Comparison of ENCODE assay signal across 1 cellular context in the genomic region with DNA sequence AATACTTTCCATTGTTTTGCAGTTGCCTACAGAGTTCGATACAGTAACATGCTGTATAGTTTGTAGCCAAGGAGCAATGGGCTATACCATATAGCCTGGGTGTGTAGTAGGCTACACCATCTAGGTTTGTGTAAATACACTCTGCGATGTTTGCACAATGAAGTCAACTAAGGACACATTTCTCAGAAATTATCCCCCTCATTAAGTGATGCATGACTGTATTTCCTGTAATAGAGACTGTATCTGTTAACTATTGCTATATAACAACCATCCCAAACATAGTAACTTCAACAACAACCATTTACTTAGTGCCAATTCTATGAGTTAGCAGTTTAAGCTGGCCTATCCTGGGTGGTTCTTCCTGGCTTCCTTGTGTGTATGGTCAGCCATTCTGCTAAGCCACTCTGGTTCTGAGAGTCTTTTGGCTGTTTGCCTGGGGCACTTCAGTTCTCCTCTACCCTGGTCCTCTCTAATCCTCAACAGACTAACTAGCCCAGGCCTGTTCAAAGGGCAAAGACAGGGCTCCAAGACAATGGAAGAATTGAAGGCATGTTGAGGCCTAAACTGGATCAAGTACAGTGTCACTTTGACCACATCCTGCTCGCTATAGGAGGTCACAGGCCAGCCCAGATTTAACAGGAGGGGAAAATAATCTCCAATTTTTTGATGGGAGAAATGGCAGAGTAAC.
TF ChIP-seq lines count a peak whose summit lies in the region.

No MANE protein-coding gene starts in this region.

TF ChIP-seq in HepG2, 621 proteins besides CTCF, POLR2A, EP300 and RAD21 (continued from another document and continues in another):
- TF ChIP-seq PRDM15 (CRISPR knock-in tag; IDR thresholded peaks at IDR 0.05), result no peak
- no peak for TF ChIP-seq MTF2 (CRISPR knock-in tag; IDR thresholded peaks at IDR 0.05; ENCODE audit: borderline replicate concordance)
- TF ChIP-seq, protein P1, sequence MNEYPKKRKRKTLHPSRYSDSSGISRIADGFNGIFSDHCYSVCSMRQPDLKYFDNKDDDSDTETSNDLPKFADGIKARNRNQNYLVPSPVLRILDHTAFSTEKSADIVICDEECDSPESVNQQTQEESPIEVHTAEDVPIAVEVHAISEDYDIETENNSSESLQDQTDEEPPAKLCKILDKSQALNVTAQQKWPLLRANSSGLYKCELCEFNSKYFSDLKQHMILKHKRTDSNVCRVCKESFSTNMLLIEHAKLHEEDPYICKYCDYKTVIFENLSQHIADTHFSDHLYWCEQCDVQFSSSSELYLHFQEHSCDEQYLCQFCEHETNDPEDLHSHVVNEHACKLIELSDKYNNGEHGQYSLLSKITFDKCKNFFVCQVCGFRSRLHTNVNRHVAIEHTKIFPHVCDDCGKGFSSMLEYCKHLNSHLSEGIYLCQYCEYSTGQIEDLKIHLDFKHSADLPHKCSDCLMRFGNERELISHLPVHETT (CRISPR knock-in tag; conservative IDR thresholded peaks at IDR 0.05), result no peak
- no peak for TF ChIP-seq KDM2A (CRISPR knock-in tag; IDR thresholded peaks at IDR 0.05; ENCODE audit: borderline replicate concordance, low read depth)
- no peak for TF ChIP-seq ZNF83 (CRISPR knock-in tag; IDR thresholded peaks at IDR 0.05; ENCODE audit: borderline replicate concordance)
- TF ChIP-seq ZNF777 (CRISPR knock-in tag; IDR thresholded peaks at IDR 0.05), result no peak
- 0 out of 2 replicates have a peak, but pooled peaks have one; percentile 25 for TF ChIP-seq ARID3A (IDR thresholded peaks at IDR 0.05; ENCODE audit: low read depth, low read length)
- TF ChIP-seq ZNF557 (CRISPR knock-in tag; IDR thresholded peaks at IDR 0.05), result no peak
- TF ChIP-seq, protein P2, sequence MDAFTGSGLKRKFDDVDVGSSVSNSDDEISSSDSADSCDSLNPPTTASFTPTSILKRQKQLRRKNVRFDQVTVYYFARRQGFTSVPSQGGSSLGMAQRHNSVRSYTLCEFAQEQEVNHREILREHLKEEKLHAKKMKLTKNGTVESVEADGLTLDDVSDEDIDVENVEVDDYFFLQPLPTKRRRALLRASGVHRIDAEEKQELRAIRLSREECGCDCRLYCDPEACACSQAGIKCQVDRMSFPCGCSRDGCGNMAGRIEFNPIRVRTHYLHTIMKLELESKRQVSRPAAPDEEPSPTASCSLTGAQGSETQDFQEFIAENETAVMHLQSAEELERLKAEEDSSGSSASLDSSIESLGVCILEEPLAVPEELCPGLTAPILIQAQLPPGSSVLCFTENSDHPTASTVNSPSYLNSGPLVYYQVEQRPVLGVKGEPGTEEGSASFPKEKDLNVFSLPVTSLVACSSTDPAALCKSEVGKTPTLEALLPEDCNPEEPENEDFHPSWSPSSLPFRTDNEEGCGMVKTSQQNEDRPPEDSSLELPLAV (CRISPR knock-in tag; conservative IDR thresholded peaks at IDR 0.05; ENCODE audit: low read depth), result no peak
- TF ChIP-seq BRCA1 (CRISPR knock-in tag; IDR thresholded peaks at IDR 0.05), result no peak
- TF ChIP-seq, protein P3, sequence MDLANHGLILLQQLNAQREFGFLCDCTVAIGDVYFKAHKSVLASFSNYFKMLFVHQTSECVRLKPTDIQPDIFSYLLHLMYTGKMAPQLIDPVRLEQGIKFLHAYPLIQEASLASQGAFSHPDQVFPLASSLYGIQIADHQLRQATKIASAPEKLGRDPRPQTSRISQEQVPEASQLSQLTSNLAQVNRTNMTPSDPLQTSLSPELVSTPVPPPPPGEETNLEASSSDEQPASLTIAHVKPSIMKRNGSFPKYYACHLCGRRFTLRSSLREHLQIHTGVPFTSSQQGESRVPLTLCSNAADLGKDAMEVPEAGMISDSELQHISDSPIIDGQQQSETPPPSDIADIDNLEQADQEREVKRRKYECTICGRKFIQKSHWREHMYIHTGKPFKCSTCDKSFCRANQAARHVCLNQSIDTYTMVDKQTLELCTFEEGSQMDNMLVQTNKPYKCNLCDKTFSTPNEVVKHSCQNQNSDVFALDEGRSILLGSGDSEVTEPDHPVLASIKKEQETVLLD (CRISPR knock-in tag; IDR thresholded peaks at IDR 0.05; ENCODE audit: low read depth), result no peak
- peak; percentile 74 for TF ChIP-seq HNF4A (CRISPR knock-in tag; IDR thresholded peaks at IDR 0.05)
- no peak for TF ChIP-seq ZFAT (CRISPR knock-in tag; conservative IDR thresholded peaks at IDR 0.05)
- no peak for TF ChIP-seq ATF5 (CRISPR knock-in tag; IDR thresholded peaks at IDR 0.05; ENCODE audit: low read depth)
- no peak for TF ChIP-seq SRSF1 (optimal IDR thresholded peaks at IDR 0.05; ENCODE audit: low read depth, low read length)
- peak; percentile 91 for TF ChIP-seq ZNF644 (CRISPR knock-in tag; IDR thresholded peaks at IDR 0.05; ENCODE audit: low read depth)
- no peak for TF ChIP-seq FOXM1 (CRISPR knock-in tag; IDR thresholded peaks at IDR 0.05)
- TF ChIP-seq ELF4 (CRISPR knock-in tag; IDR thresholded peaks at IDR 0.05; ENCODE audit: borderline replicate concordance), result no peak
- 0 out of 2 replicates have a peak, but pooled peaks have one; percentile 36 for TF ChIP-seq NFIC (IDR thresholded peaks at IDR 0.05; ENCODE audit: low read length)
- no peak for TF ChIP-seq GPN1 (CRISPR knock-in tag; IDR thresholded peaks at IDR 0.05; ENCODE audit: borderline replicate concordance)
- no peak for TF ChIP-seq ZNF564 (CRISPR knock-in tag; IDR thresholded peaks at IDR 0.05)
- TF ChIP-seq RBM22 (optimal IDR thresholded peaks at IDR 0.05; ENCODE audit: low read length), result peak; percentile 54
- TF ChIP-seq NCOA5 (CRISPR knock-in tag; IDR thresholded peaks at IDR 0.05), result no peak
- no peak for TF ChIP-seq PHF20 (CRISPR knock-in tag; IDR thresholded peaks at IDR 0.05)
- TF ChIP-seq ZNF33B (CRISPR knock-in tag; IDR thresholded peaks at IDR 0.05), result no peak
- TF ChIP-seq SNAPC2 (CRISPR knock-in tag; IDR thresholded peaks at IDR 0.05), result no peak
- TF ChIP-seq NONO (IDR thresholded peaks at IDR 0.05), result no peak
- no peak for TF ChIP-seq NONO (CRISPR knock-in tag; conservative IDR thresholded peaks at IDR 0.05)
- TF ChIP-seq NFRKB (IDR thresholded peaks at IDR 0.05), result no peak
- no peak for TF ChIP-seq ELK4 (CRISPR knock-in tag; IDR thresholded peaks at IDR 0.05; ENCODE audit: borderline replicate concordance)
- no peak for TF ChIP-seq STAG1 (CRISPR knock-in tag; IDR thresholded peaks at IDR 0.05)
- TF ChIP-seq CENPT (CRISPR knock-in tag; IDR thresholded peaks at IDR 0.05; ENCODE audit: low read depth), result no peak
- TF ChIP-seq ZNF567 (CRISPR knock-in tag; IDR thresholded peaks at IDR 0.05; ENCODE audit: borderline replicate concordance), result no peak
- peak; percentile 29 for TF ChIP-seq ASH2L (IDR thresholded peaks at IDR 0.05; ENCODE audit: insufficient read length, low read depth, low read length)
- no peak for TF ChIP-seq MAFG (CRISPR knock-in tag; IDR thresholded peaks at IDR 0.05)
- TF ChIP-seq ZNF136 (CRISPR knock-in tag; IDR thresholded peaks at IDR 0.05; ENCODE audit: low read depth), result no peak
- TF ChIP-seq ATF4 (CRISPR knock-in tag; IDR thresholded peaks at IDR 0.05), result no peak
- no peak for TF ChIP-seq IKZF1 (IDR thresholded peaks at IDR 0.05)
- peak; percentile 15; the same call in 1 of the 2 replicates for TF ChIP-seq SALL1 (CRISPR knock-in tag; IDR thresholded peaks at IDR 0.05)
- TF ChIP-seq, protein P4, sequence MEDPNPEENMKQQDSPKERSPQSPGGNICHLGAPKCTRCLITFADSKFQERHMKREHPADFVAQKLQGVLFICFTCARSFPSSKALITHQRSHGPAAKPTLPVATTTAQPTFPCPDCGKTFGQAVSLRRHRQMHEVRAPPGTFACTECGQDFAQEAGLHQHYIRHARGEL (CRISPR knock-in tag; IDR thresholded peaks at IDR 0.05), result no peak
- peak; percentile 86 for TF ChIP-seq XRCC5 (optimal IDR thresholded peaks at IDR 0.05; ENCODE audit: low read length)
- TF ChIP-seq BATF2 (CRISPR knock-in tag; IDR thresholded peaks at IDR 0.05), result no peak
- peak; percentile 54; the same call in 1 of the 2 replicates for TF ChIP-seq SOX13 (IDR thresholded peaks at IDR 0.05)
- peak in 1 of 2 experiments; percentile 86; a peak in 2 of 4 replicates for TF ChIP-seq SOX13 (CRISPR knock-in tag; conservative IDR thresholded peaks at IDR 0.05 in 1 of 2, IDR thresholded peaks at IDR 0.05 in 1 of 2)
- TF ChIP-seq NR1H2 (CRISPR knock-in tag; IDR thresholded peaks at IDR 0.05; ENCODE audit: borderline replicate concordance, low read depth), result no peak
- no peak for TF ChIP-seq NCOA1 (CRISPR knock-in tag; IDR thresholded peaks at IDR 0.05)
- peak; percentile 89 for TF ChIP-seq ZMYM4 (CRISPR knock-in tag; IDR thresholded peaks at IDR 0.05)
- TF ChIP-seq RNF2 (conservative IDR thresholded peaks at IDR 0.05; ENCODE audit: low read depth), result no peak
- TF ChIP-seq ZNF703 (CRISPR knock-in tag; IDR thresholded peaks at IDR 0.05; ENCODE audit: borderline replicate concordance), result no peak
